In the genomic region with DNA sequence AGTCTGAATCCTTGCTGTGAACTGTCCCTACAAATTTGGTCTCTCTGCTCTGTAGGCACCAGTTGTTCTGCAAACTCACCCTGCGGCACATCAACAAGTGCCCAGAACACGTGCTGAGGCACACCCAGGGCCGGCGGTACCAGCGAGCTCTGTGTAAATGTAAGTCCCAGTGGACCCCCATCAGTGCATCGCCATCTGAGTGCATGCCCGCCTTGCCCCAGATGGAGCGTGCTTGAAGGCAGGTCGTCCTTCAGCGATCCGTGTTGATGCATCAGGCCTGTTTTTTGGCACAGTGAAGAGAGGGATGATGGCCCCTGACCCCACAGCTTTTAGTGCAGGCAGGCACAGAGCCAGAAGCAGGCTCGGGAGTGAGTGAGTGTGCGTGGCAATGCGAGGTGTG, we compare ENCODE assay signal across 11 cellular contexts. TPM values are rescaled to one million over a fixed set of nuclear protein-coding genes. Genes with fewer than 3 reads are reported as not detected.
DNase-seq lines count a peak whose midpoint lies in the region; ATAC-seq and TF ChIP-seq lines count a peak whose summit lies in the region.
"Had no signal": no experiment of that assay in that cellular context is flagged by ENCODE, and none has a peak within 500 bp of the region (broad histone marks: within the 10 kb centered on the region; RNA-seq: fewer than 3 reads in every experiment).

No MANE protein-coding gene starts in this region.

- H3K4me2 ChIP-seq in mammary epithelial cell (ENCODE audit: insufficient read depth, low read depth, low read length): peak overlapping the region; percentile 87

- H3K36me3 Mint-ChIP-seq in CD8-positive, alpha-beta memory T cell: peaks cover 3 to 69% (median 4%) of the 10 kb centered on the region in 3 donors
- peaks cover 35% of the 10 kb centered on the region for H3K36me3 Mint-ChIP-seq in nephron (ENCODE audit: low read depth)

- H3K4me3 Mint-ChIP-seq in CD8-positive, alpha-beta memory T cell: peak overlapping the region; percentile 68 to 94 (median 81)
- peak overlapping the region; percentile 83 to 86 (median 84) for H3K4me3 Mint-ChIP-seq in nephron

- peaks cover 35% of the 10 kb centered on the region for H3K4me1 ChIP-seq in CD8-positive, alpha-beta memory T cell (ENCODE audit: insufficient read depth, low read length)
- H3K4me1 ChIP-seq in mammary epithelial cell (ENCODE audit: insufficient read depth, low read length) (peaks cover 18% of the 10 kb centered on the region), thyroid gland (peaks cover 17 to 22% of the 10 kb centered on the region in 2 donors)

- H3K4me1 Mint-ChIP-seq in CD8-positive, alpha-beta memory T cell: peaks cover 25 to 54% (median 32%) of the 10 kb centered on the region in 3 donors
- peaks cover 45% of the 10 kb centered on the region for H3K4me1 Mint-ChIP-seq in nephron

- H3K27ac ChIP-seq in CD8-positive, alpha-beta memory T cell (ENCODE audit: low read depth, low read length): no peak overlapping the region
- peak overlapping the region; percentile 69 for H3K27ac ChIP-seq in KOPT-K1 (ENCODE audit: low read depth, low read length, poor library complexity, severe bottlenecking)
- no peak overlapping the region for H3K27ac ChIP-seq in mammary epithelial cell (ENCODE audit: insufficient read depth, low read depth, low read length)
- H3K27ac ChIP-seq in thyroid gland: no peak overlapping the region
- H3K27ac ChIP-seq: SJSA1 had no signal

- 92% methylated on average over 8 of the region's 14 CpGs for WGBS in mammary epithelial cell (ENCODE audit: low coverage, missing lambda C conversion rate)
- WGBS in thyroid gland, 2 donors: 85 to 87% methylated on average over 14 of the region's 14 CpGs

- CTCF ChIA-PET in CD8-positive, alpha-beta memory T cell (lab: Charles Lee): interaction anchor here (1.0 to 8.2 kb wide), 8 partner anchors 8 to 203 kb away, joined by 3 to 84 read pairs (median 5); no protein-coding TSS in a partner anchor
- CTCF ChIA-PET in mammary epithelial cell (lab: Charles Lee; ENCODE audit: low non-redundant PET): interaction anchor here (0.6 kb wide), 1 partner anchor 102 kb away, joined by 7 read pairs; the partner anchor contains the start of gene CACFD1

- BruUV-seq in mammary epithelial cell (replicated peaks; lab: Mats Ljungman, UMichigan): no TSS peak

- POLR2A ChIA-PET in CD8-positive, alpha-beta memory T cell (lab: Charles Lee): interaction anchor here (2.0 to 5.9 kb wide), 3 partner anchors 10 to 17 kb away, joined by 13 to 58 read pairs (median 25); partner anchors contain the start of genes MED22 and RPL7A

- no peak for DNase-seq in CD8-positive, alpha-beta memory T cell
- DNase-seq in mammary epithelial cell: no peak
- no peak for DNase-seq in thyroid gland
- DNase-seq: erythroblast, midbrain, NCI-H187 treated with DMSO at 0.1 percent for 48 hours had no signal

- peaks cover 39% of the 10 kb centered on the region for H3K36me3 ChIP-seq in CD8-positive, alpha-beta memory T cell (ENCODE audit: insufficient read depth, low read length)
- H3K36me3 ChIP-seq in KOPT-K1 (ENCODE audit: insufficient read depth, low read length) (peaks cover 64% of the 10 kb centered on the region), mammary epithelial cell (ENCODE audit: insufficient read depth, low read length) (peaks cover 9% of the 10 kb centered on the region), thyroid gland (peaks cover 19 to 20% of the 10 kb centered on the region in 2 donors)

- H3K27me3 ChIP-seq in CD8-positive, alpha-beta memory T cell (ENCODE audit: insufficient read depth, low read length, poor library complexity, severe bottlenecking): no peaks in the 10 kb centered on the region
- H3K27me3 ChIP-seq in mammary epithelial cell (ENCODE audit: insufficient read depth, low read length): no peaks in the 10 kb centered on the region
- H3K27me3 ChIP-seq in thyroid gland: no peaks in the 10 kb centered on the region
- H3K27me3 ChIP-seq: SJSA1 had no signal

- no peaks in the 10 kb centered on the region for H3K9me3 ChIP-seq in CD8-positive, alpha-beta memory T cell (ENCODE audit: low read length)
- H3K9me3 ChIP-seq in KOPT-K1 (ENCODE audit: insufficient read depth, low read length, poor library complexity, severe bottlenecking): no peaks in the 10 kb centered on the region
- no peaks in the 10 kb centered on the region for H3K9me3 ChIP-seq in mammary epithelial cell (replicated peaks; ENCODE audit: insufficient read depth, low read length)
- no peaks in the 10 kb centered on the region for H3K9me3 ChIP-seq in thyroid gland
- H3K9me3 ChIP-seq: SJSA1 had no signal

- H3K27ac Mint-ChIP-seq in CD8-positive, alpha-beta memory T cell: peak overlapping the region; percentile 17 to 90 (median 74)
- H3K27ac Mint-ChIP-seq in nephron: no peak overlapping the region

- peaks cover 68% of the 10 kb centered on the region for H3K79me2 ChIP-seq in mammary epithelial cell (ENCODE audit: insufficient read depth, low read length)

- dilution Hi-C loops in mammary epithelial cell (cut with HindIII; ENCODE audit: low sequenced_read_pairs): no loop called here

- H2AFZ ChIP-seq in mammary epithelial cell (ENCODE audit: low read depth, low read length): no peak overlapping the region

- peak overlapping the region; percentile 17 for H3K4me3 ChIP-seq in CD8-positive, alpha-beta memory T cell (ENCODE audit: low read length)
- H3K4me3 ChIP-seq in mammary epithelial cell (replicated peaks in 1 of 3; ENCODE audit: insufficient read depth in 1 of 3, low read depth in 2 of 3, low read length in 3 of 3): peak overlapping the region in 1 of 3 experiments; percentile 70
- peak overlapping the region in 1 of 3 donors; percentile 69 for H3K4me3 ChIP-seq in thyroid gland (replicated peaks in 1 of 3)

- no peak overlapping the region for H3K9ac ChIP-seq in mammary epithelial cell (ENCODE audit: insufficient read depth, low read length)

- no peak for TF ChIP-seq POLR2A in thyroid gland (IDR thresholded peaks at IDR 0.05)

- TF ChIP-seq CTCF in mammary epithelial cell (conservative IDR thresholded peaks at IDR 0.05 in 1 of 2, IDR thresholded peaks at IDR 0.05 in 1 of 2; ENCODE audit: extremely low read depth in 1 of 2, insufficient read depth in 1 of 2, low read depth in 1 of 2, low read length in 2 of 2): no peak
- TF ChIP-seq CTCF in nephron (IDR thresholded peaks at IDR 0.05; ENCODE audit: unreplicated experiment in 3 of 3): no peak
- no peak for TF ChIP-seq CTCF in thyroid gland (IDR thresholded peaks at IDR 0.05)

- in situ Hi-C loops in mammary epithelial cell (cut with MboI; ENCODE audit: low sequenced_read_pairs in 2 of 2): no loop called here

- no peaks in the 10 kb centered on the region for H4K20me1 ChIP-seq in mammary epithelial cell (ENCODE audit: insufficient read depth, low read length)

- intact Hi-C loops in mammary epithelial cell (cut with micrococcal nuclease) (loop anchor here (2.0 kb wide), 2 partner anchors 17 to 47 kb away; no protein-coding TSS in a partner anchor), thyroid gland (cut with DNase I) (loop anchor here (10.0 kb wide), 2 partner anchors 127 to 323 kb away; partner anchors contain the start of gene GTF3C5)

- no peak for ATAC-seq in GM18517 (IDR thresholded peaks at IDR 0.05; ENCODE audit: unreplicated experiment)
- no peak for ATAC-seq in GM19467 (IDR thresholded peaks at IDR 0.05; ENCODE audit: unreplicated experiment)

- no peaks in the 10 kb centered on the region for H3K9me3 Mint-ChIP-seq in CD8-positive, alpha-beta memory T cell
- H3K9me3 Mint-ChIP-seq in nephron: no peaks in the 10 kb centered on the region

- peaks cover 0 to 3% of the 10 kb centered on the region in 2 donors for H3K27me3 Mint-ChIP-seq in CD8-positive, alpha-beta memory T cell
- no peaks in the 10 kb centered on the region for H3K27me3 Mint-ChIP-seq in nephron (ENCODE audit: low read depth)

RNA-seq across cellular contexts. Expression of gene SURF2, which starts 1.3 kb away (rescaled TPM):
- total RNA-seq in CD8-positive, alpha-beta memory T cell: 10 to 100 TPM; 34.9 to 35.2 TPM
- polyA plus RNA-seq in CD8-positive, alpha-beta memory T cell: 46.6 TPM
- total RNA-seq in mammary epithelial cell (10 to 100 TPM; 22.5 to 42.2 TPM), thyroid gland (10 to 100 TPM; 26.2 to 42.7 (median 31.6) TPM)
- polyA plus RNA-seq in mammary epithelial cell: 39.2 TPM
- polyA minus RNA-seq in mammary epithelial cell: 35.4 TPM

RNA-seq across cellular contexts. Expression of gene SURF1, which starts 1.4 kb away (rescaled TPM):
- 10 to 100 TPM; 35.9 to 37.8 TPM for total RNA-seq in CD8-positive, alpha-beta memory T cell
- 110 TPM for polyA plus RNA-seq in CD8-positive, alpha-beta memory T cell
- total RNA-seq in mammary epithelial cell (10 to 100 TPM; 17.5 to 23.4 TPM), thyroid gland (10 to 100 TPM; 51.5 to 82.7 (median 64.7) TPM)
- 43.5 TPM for polyA plus RNA-seq in mammary epithelial cell
- 24.5 TPM for polyA minus RNA-seq in mammary epithelial cell

RNA-seq across cellular contexts. Expression of gene RPL7A, which starts 9.6 kb away (rescaled TPM):
- 1,000 to 10,000 TPM; 3,139 to 3,155 TPM for total RNA-seq in CD8-positive, alpha-beta memory T cell
- polyA plus RNA-seq in CD8-positive, alpha-beta memory T cell: 1,038 TPM
- total RNA-seq in mammary epithelial cell (1,000 to 10,000 TPM; 1,339 to 1,542 TPM), thyroid gland (1,000 to 10,000 TPM; 1,394 to 2,407 (median 1,585) TPM)
- polyA plus RNA-seq in mammary epithelial cell: 3,578 TPM
- 1,906 TPM for polyA minus RNA-seq in mammary epithelial cell

RNA-seq across cellular contexts. Expression of gene MED22, which starts 9.7 kb away (rescaled TPM):
- total RNA-seq in CD8-positive, alpha-beta memory T cell: 10 to 100 TPM; 43.3 to 46.3 TPM
- polyA plus RNA-seq in CD8-positive, alpha-beta memory T cell: 19.0 TPM
- total RNA-seq in mammary epithelial cell: 10 to 100 TPM; 17.2 to 35.4 TPM
- 18.6 TPM for polyA plus RNA-seq in mammary epithelial cell
- polyA minus RNA-seq in mammary epithelial cell: 78.3 TPM
- 10 to 100 TPM; 41.9 to 58.2 (median 48.6) TPM for total RNA-seq in thyroid gland

RNA-seq across cellular contexts. Expression of gene SURF4, which starts 18.2 kb away (rescaled TPM):
- 100 to 1,000 TPM; 239 to 250 TPM for total RNA-seq in CD8-positive, alpha-beta memory T cell
- polyA plus RNA-seq in CD8-positive, alpha-beta memory T cell: 202 TPM
- total RNA-seq in mammary epithelial cell: 100 to 1,000 TPM; 192 to 214 TPM
- polyA plus RNA-seq in mammary epithelial cell: 206 TPM
- 325 TPM for polyA minus RNA-seq in mammary epithelial cell
- total RNA-seq in thyroid gland: 100 to 1,000 TPM; 165 to 253 (median 226) TPM

Comparison
In these comparisons a context has a peak if more than half of its experiments do, and no peak if none do; other contexts are left out.
1. H3K27ac Mint-ChIP-seq: peak in CD8-positive, alpha-beta memory T cell (8 of 8); none in nephron (0 of 3).